In the genomic region with DNA sequence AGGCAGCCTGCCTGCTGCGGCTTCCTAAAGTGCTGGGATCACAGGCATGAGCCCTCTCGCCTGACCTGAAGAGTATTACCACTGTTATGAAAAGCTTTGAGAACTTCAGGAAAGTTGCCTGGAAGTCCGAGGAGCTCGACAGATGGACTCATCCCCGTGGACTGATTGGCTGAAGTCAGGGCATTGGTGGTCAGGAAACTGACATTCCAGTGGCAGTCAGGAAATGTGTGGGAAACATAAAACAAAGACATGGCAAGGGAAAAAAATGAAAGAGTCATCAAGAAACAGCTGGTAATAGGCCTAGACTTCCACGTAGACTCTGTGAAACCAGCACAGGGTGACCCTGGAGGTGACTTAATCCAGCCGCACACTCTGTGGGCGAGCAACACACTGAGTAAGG, we compare ENCODE assay signal across 18 cellular contexts.
"Had no signal": no experiment of that assay in that cellular context is flagged by ENCODE, and none has a peak within 500 bp of the region (broad histone marks: within the 10 kb centered on the region; RNA-seq: fewer than 3 reads in every experiment).

No MANE protein-coding gene starts in this region.

- H3K4me1 ChIP-seq: adrenal gland, prostate gland, right lobe of liver, spleen had no signal

- H3K27ac Mint-ChIP-seq: activated CD8-positive, alpha-beta T cell treated with anti-CD3 and anti-CD28 coated beads, Interleukin-2, amount 10 ng/mL, durations not matched to agents 7 days and 5 days; activated naive CD4-positive, alpha-beta T cell treated with anti-CD3 and anti-CD28 coated beads, Interleukin-2, amount 50 U/mL, for 24 hours; natural killer cell treated with Interleukin-12 subunit alpha and Interleukin-12 subunit beta and Interleukin-15 and Interleukin-18, amount 100 ng/mL, for 72 hours; T-helper 1 cell treated with Interleukin-12 subunit alpha and Interleukin-12 subunit beta and Interleukin-4 antibody, amounts not matched to agents 30 μg/mL and 1 μg/mL, for 36 hours; type B pancreatic cell; WTC11 had no signal

- H3K36me3 Mint-ChIP-seq: activated naive CD4-positive, alpha-beta T cell treated with anti-CD3 and anti-CD28 coated beads, Interleukin-2, amount 50 U/mL, for 24 hours; natural killer cell treated with Interleukin-12 subunit alpha and Interleukin-12 subunit beta and Interleukin-15 and Interleukin-18, amount 100 ng/mL, for 72 hours; type B pancreatic cell; WTC11 had no signal

- H3K4me1 Mint-ChIP-seq: activated naive CD4-positive, alpha-beta T cell treated with anti-CD3 and anti-CD28 coated beads, Interleukin-2, amount 50 U/mL, for 24 hours; stimulated activated naive CD8-positive, alpha-beta T cell treated with anti-CD3 and anti-CD28 coated beads, Interleukin-15, amount 100 ng/mL, for 72 hours had no signal

- H3K9me3 ChIP-seq: adrenal gland, prostate gland, right lobe of liver, spleen had no signal

- H3K27me3 ChIP-seq: dorsolateral prefrontal cortex, right lobe of liver had no signal

- H3K36me3 ChIP-seq: adrenal gland, prostate gland, right lobe of liver, spleen had no signal

- DNase-seq: activated CD4-positive, alpha-beta T cell treated with anti-CD3 and anti-CD28 coated beads for 48 hours; activated CD8-positive, alpha-beta memory T cell treated with anti-CD3 and anti-CD28 coated beads, Interleukin-2, amount 50 U/mL, for 4 hours; activated CD8-positive, alpha-beta T cell treated with anti-CD3 and anti-CD28 coated beads, Interleukin-2, amount 10 ng/mL, durations not matched to agents 7 days and 5 days; activated effector memory CD4-positive, alpha-beta T cell treated with anti-CD3 and anti-CD28 coated beads, Interleukin-2, amount 50 U/mL, for 16 hours; activated T-cell treated with anti-CD3 and anti-CD28 coated beads, Interleukin-2, amount 50 U/mL, for 48 hours; dorsolateral prefrontal cortex; right lobe of liver; spleen; stimulated activated naive CD8-positive, alpha-beta T cell treated with anti-CD3 and anti-CD28 coated beads, Interleukin-15, amount 100 ng/mL, for 72 hours had no signal

- FAIRE-seq: keratinocyte had no signal

- ATAC-seq: activated CD8-positive, alpha-beta T cell treated with anti-CD3 and anti-CD28 coated beads, Interleukin-2, amount 10 ng/mL, durations not matched to agents 7 days and 5 days; left lobe of liver; natural killer cell treated with Interleukin-12 subunit alpha and Interleukin-12 subunit beta and Interleukin-15 and Interleukin-18, amount 100 ng/mL, for 72 hours; right lobe of liver; stimulated activated naive CD8-positive, alpha-beta T cell treated with anti-CD3 and anti-CD28 coated beads, Interleukin-15, amount 100 ng/mL, for 72 hours; WTC11 had no signal

- H3K27ac ChIP-seq: adrenal gland, dorsolateral prefrontal cortex, prostate gland, right lobe of liver, spleen had no signal

- H3K4me3 ChIP-seq: adrenal gland, dorsolateral prefrontal cortex, prostate gland, right lobe of liver, spleen had no signal

- H3K9me3 Mint-ChIP-seq: activated naive CD4-positive, alpha-beta T cell treated with anti-CD3 and anti-CD28 coated beads, Interleukin-2, amount 50 U/mL, for 24 hours; natural killer cell treated with Interleukin-12 subunit alpha and Interleukin-12 subunit beta and Interleukin-15 and Interleukin-18, amount 100 ng/mL, for 72 hours; stimulated activated naive CD8-positive, alpha-beta T cell treated with anti-CD3 and anti-CD28 coated beads, Interleukin-15, amount 100 ng/mL, for 72 hours; T-helper 1 cell treated with Interleukin-12 subunit alpha and Interleukin-12 subunit beta and Interleukin-4 antibody, amounts not matched to agents 30 μg/mL and 1 μg/mL, for 36 hours; type B pancreatic cell; WTC11 had no signal

- H3K4me3 Mint-ChIP-seq: activated CD8-positive, alpha-beta T cell treated with anti-CD3 and anti-CD28 coated beads, Interleukin-2, amount 10 ng/mL, durations not matched to agents 7 days and 5 days; activated naive CD4-positive, alpha-beta T cell treated with anti-CD3 and anti-CD28 coated beads, Interleukin-2, amount 50 U/mL, for 24 hours; natural killer cell treated with Interleukin-12 subunit alpha and Interleukin-12 subunit beta and Interleukin-15 and Interleukin-18, amount 100 ng/mL, for 72 hours; stimulated activated naive CD8-positive, alpha-beta T cell treated with anti-CD3 and anti-CD28 coated beads, Interleukin-15, amount 100 ng/mL, for 72 hours; T-helper 1 cell treated with Interleukin-12 subunit alpha and Interleukin-12 subunit beta and Interleukin-4 antibody, amounts not matched to agents 30 μg/mL and 1 μg/mL, for 36 hours; type B pancreatic cell; WTC11 had no signal
